Comparison of ENCODE assay signal across 18 cellular contexts in genomic region chr6:56532766-56533551, GRCh38.
DNase-seq lines count a peak whose midpoint lies in the region; ATAC-seq, FAIRE-seq and TF ChIP-seq lines count a peak whose summit lies in the region.
"Had no signal": no experiment of that assay in that cellular context is flagged by ENCODE, and none has a peak within 500 bp of the region (broad histone marks: within the 10 kb centered on the region; RNA-seq: fewer than 3 reads in every experiment).

No MANE protein-coding gene starts in this region.

- no peaks in the 10 kb centered on the region for H3K9me2 ChIP-seq in hepatocyte (replicated peaks; ENCODE audit: insufficient read depth)

- no peak for FAIRE-seq in small intestine (lab: Jason Lieb, UNC)

- H2AFZ ChIP-seq in hepatocyte, result no peak overlapping the region

- 64% methylated on average over 5 of the region's 5 CpGs for WGBS in hepatocyte (ENCODE audit: low lambda C conversion rate, missing lambda C conversion rate)
- WGBS in small intestine, 3 donors, result 59 to 70% (median 66%) methylated on average over 5 of the region's 5 CpGs

- H3K4me3 ChIP-seq in hepatocyte (no peak overlapping the region), small intestine (ENCODE audit: low read depth in 1 of 2, low read length in 2 of 2) (no peak overlapping the region)

- H3K27ac ChIP-seq in hepatocyte, result peak overlapping the region; percentile 12
- H3K27ac ChIP-seq in small intestine (ENCODE audit: low read depth in 1 of 2, low read length in 1 of 2), result no peak overlapping the region
- H3K27ac ChIP-seq: WERI-Rb-1 had no signal

- DNase-seq in NCI-H1417 (lab: John Stamatoyannopoulos, UW), result peak; percentile 11 to 56 (median 17)
- no peak for DNase-seq in NCI-H1417 treated with DMSO at 0.1 percent for 48 hours (lab: John Stamatoyannopoulos, UW)
- DNase-seq in hepatocyte (ENCODE audit: low spot score), result no peak
- DNase-seq in small intestine, result peak; percentile 33
- DNase-seq in SW 1271 (lab: John Stamatoyannopoulos, UW), result no peak
- no peak for DNase-seq in NCI-H524 treated with DMSO at 0.1 percent for 48 hours (lab: John Stamatoyannopoulos, UW)
- DNase-seq in globus pallidus (ENCODE audit: low spot score), result no peak
- DNase-seq: activated CD4-positive, alpha-beta T cell treated with anti-CD3 and anti-CD28 coated beads, Interleukin-2, amount 50 U/mL, for 1 hour; activated naive CD8-positive, alpha-beta T cell treated with anti-CD3 and anti-CD28 coated beads, Interleukin-2, amount 10 ng/mL, durations not matched to agents 7 days and 5 days; effector memory CD8-positive, alpha-beta T cell; glutamatergic neuron; GOT3; left cardiac atrium; NCI-H1694; NCI-H345; WERI-Rb-1 had no signal

- H3K36me3 ChIP-seq in hepatocyte (replicated peaks; ENCODE audit: insufficient read depth, low read depth) (no peaks in the 10 kb centered on the region), small intestine (ENCODE audit: control insufficient read depth in 2 of 2, insufficient read depth in 2 of 2, low read length in 2 of 2) (peaks cover 0 to 15% of the 10 kb centered on the region in 2 donors)

- H4K20me1 ChIP-seq in hepatocyte (ENCODE audit: insufficient read depth, poor library complexity, severe bottlenecking), result peaks cover 2% of the 10 kb centered on the region

- peak; percentile 42 for ATAC-seq in HG03378 (IDR thresholded peaks at IDR 0.05; ENCODE audit: unreplicated experiment)
- ATAC-seq: effector memory CD8-positive, alpha-beta T cell; left cardiac atrium; Panc1 had no signal

- no peaks in the 10 kb centered on the region for H3K27me3 ChIP-seq in hepatocyte
- H3K27me3 ChIP-seq in small intestine (ENCODE audit: control insufficient read depth in 2 of 2, insufficient read depth in 2 of 2, low read length in 2 of 2), result no peaks in the 10 kb centered on the region

- no peak for TF ChIP-seq CTCF in hepatocyte (IDR thresholded peaks at IDR 0.05; ENCODE audit: poor library complexity)

- peak overlapping the region; percentile 6 for H3K4me2 ChIP-seq in hepatocyte

- H3K79me2 ChIP-seq in hepatocyte, result peaks cover 38% of the 10 kb centered on the region

- no peaks in the 10 kb centered on the region for H3K9me3 ChIP-seq in hepatocyte (ENCODE audit: low read depth)
- no peaks in the 10 kb centered on the region for H3K9me3 ChIP-seq in small intestine (ENCODE audit: control insufficient read depth, low read depth)

- peaks cover 6% of the 10 kb centered on the region for H3K4me1 ChIP-seq in hepatocyte (ENCODE audit: insufficient read depth)
- H3K4me1 ChIP-seq in small intestine (ENCODE audit: control insufficient read depth in 2 of 2, insufficient read depth in 1 of 2, low read depth in 1 of 2, low read length in 1 of 2), result peaks cover 2 to 3% of the 10 kb centered on the region in 2 donors

Comparison
In these comparisons a context has a peak if more than half of its experiments do, and no peak if none do; other contexts are left out.
1. DNase-seq: peak in NCI-H1417 (3 of 3) and small intestine (single experiment); none in NCI-H1417 treated with DMSO at 0.1 percent for 48 hours (single experiment), hepatocyte (single experiment), SW 1271 (0 of 2), NCI-H524 treated with DMSO at 0.1 percent for 48 hours (single experiment) and globus pallidus (single experiment).